ENCODE assay signal across 8 cellular contexts in the genomic region with DNA sequence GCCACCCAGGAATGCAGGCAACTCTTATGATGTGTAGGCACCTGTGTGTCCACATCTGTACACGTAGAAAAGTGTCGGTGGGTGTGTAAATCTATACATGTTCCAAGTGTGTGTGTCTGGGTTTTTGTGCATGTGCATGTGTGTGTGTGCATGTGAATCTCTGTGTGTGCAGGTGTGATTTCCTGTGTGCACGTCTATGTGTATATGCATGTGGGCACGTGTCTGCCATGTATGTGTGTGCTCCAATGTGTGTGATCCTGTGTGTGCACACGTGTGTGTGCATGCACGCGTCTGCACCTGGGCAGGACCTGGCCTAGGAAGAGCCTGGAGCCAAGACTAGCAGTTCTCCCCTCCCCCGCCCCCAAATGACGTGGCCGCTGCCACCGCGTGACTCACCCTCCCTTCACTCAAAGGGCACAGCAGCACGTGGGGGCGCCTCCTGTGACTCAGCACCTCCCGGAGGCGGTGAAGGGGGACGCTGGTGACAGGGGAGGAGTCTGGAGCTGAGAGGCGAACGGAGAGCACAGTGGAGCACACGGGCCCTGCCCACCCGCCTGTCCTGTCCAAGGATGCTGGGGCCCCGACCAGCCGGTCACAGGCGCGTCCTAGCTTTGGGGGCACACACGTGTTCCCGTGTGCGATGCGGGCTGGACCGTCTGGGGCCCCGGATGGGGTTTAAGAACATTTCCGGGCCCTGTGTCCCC. TPM values are rescaled to one million over a fixed set of nuclear protein-coding genes. Genes with fewer than 3 reads are reported as not detected.
DNase-seq lines count a peak whose midpoint lies in the region; ATAC-seq and TF ChIP-seq lines count a peak whose summit lies in the region.

No MANE protein-coding gene starts in this region.

- peak; percentile 88 for ATAC-seq in T-helper 17 cell
- ATAC-seq in right cardiac atrium: peak; percentile 86 to 93
- peak; percentile 83 to 87 (median 84) for ATAC-seq in psoas muscle

- H3F3A ChIP-seq in MM.1S (ENCODE audit: insufficient read depth, low read length): 0 out of 2 replicates have a peak, but pooled peaks cover 3% of the 10 kb centered on the region

- no peaks in the 10 kb centered on the region for H3K79me2 ChIP-seq in MM.1S (ENCODE audit: low read length)

- no peaks in the 10 kb centered on the region for H3K27me3 Mint-ChIP-seq in T-helper 17 cell

- peak overlapping the region; percentile 89 for H3K4me3 Mint-ChIP-seq in T-helper 17 cell

- H3K27me3 ChIP-seq in MM.1S (replicated peaks; ENCODE audit: insufficient read depth, low read length) (peaks cover 10% of the 10 kb centered on the region), right cardiac atrium (ENCODE audit: control insufficient read depth, insufficient read depth) (no peaks in the 10 kb centered on the region), psoas muscle (ENCODE audit: insufficient read depth in 3 of 3, low read length in 2 of 3) (no peaks in the 10 kb centered on the region)

- no peak for TF ChIP-seq CTCF in MM.1S (IDR thresholded peaks at IDR 0.05; ENCODE audit: low read length)
- TF ChIP-seq CTCF in psoas muscle (IDR thresholded peaks at IDR 0.05): no peak

- 9% methylated on average over 32 of the region's 32 CpGs for WGBS in right cardiac atrium
- WGBS in psoas muscle, 3 donors: 11 to 18% (median 12%) methylated on average over 30 to 32 of the region's 32 CpGs

- peaks cover 8% of the 10 kb centered on the region for H3K4me1 ChIP-seq in MM.1S (ENCODE audit: low read length)
- H3K4me1 ChIP-seq in right cardiac atrium (ENCODE audit: control insufficient read depth, insufficient read depth, low read length): peaks cover 14% of the 10 kb centered on the region
- H3K4me1 ChIP-seq in psoas muscle: peaks cover 42% of the 10 kb centered on the region

- peak overlapping the region; percentile 51 for H3K4me3 ChIP-seq in MM.1S (ENCODE audit: low read length)
- H3K4me3 ChIP-seq in right cardiac atrium (ENCODE audit: low read length): peak overlapping the region; percentile 38
- peak overlapping the region; percentile 61 for H3K4me3 ChIP-seq in psoas muscle

- H3K27ac ChIP-seq in MM.1S (ENCODE audit: low read length) (peak overlapping the region; percentile 16; the same call in 1 of the 2 replicates), angular gyrus (ENCODE audit: low read depth, low read length) (peak overlapping the region; percentile 93), right cardiac atrium (ENCODE audit: low read length) (peak overlapping the region; percentile 71), psoas muscle (peak overlapping the region; percentile 97)

- H3K36me3 ChIP-seq in MM.1S (replicated peaks; ENCODE audit: insufficient read depth, low read length) (no peaks in the 10 kb centered on the region), psoas muscle (ENCODE audit: insufficient read depth in 1 of 2, low read depth in 1 of 2) (no peaks in the 10 kb centered on the region)

- H3K4me1 Mint-ChIP-seq in T-helper 17 cell: peaks cover 26% of the 10 kb centered on the region

- no peaks in the 10 kb centered on the region for H4K20me1 ChIP-seq in MM.1S (ENCODE audit: insufficient read depth, low read length)

- H3K9me2 ChIP-seq in MM.1S (replicated peaks; ENCODE audit: insufficient read depth, low read length): no peaks in the 10 kb centered on the region

- H3K27ac Mint-ChIP-seq in T-helper 17 cell: peak overlapping the region; percentile 93

- DNase-seq in GDM1 (lab: John Stamatoyannopoulos, UW) (peak; percentile 94), H4 (ENCODE audit: low spot score) (peak; percentile 99), MM.1S (peak; percentile 68), T-helper 17 cell (peak; percentile 81 to 93 (median 88)), right cardiac atrium (peak; percentile 96 to 98 (median 97)), psoas muscle (peak; percentile 97 to 98), ureter (ENCODE audit: low spot score) (peak; percentile 98)

- H3K9me3 ChIP-seq in MM.1S (replicated peaks; ENCODE audit: insufficient read depth, low read length): no peaks in the 10 kb centered on the region
- no peaks in the 10 kb centered on the region for H3K9me3 ChIP-seq in T-helper 17 cell (ENCODE audit: control insufficient read depth, low read length, poor library complexity, severe bottlenecking)
- H3K9me3 ChIP-seq in right cardiac atrium (ENCODE audit: control insufficient read depth, low read length): no peaks in the 10 kb centered on the region
- no peaks in the 10 kb centered on the region for H3K9me3 ChIP-seq in psoas muscle

- no peaks in the 10 kb centered on the region for H3K36me3 Mint-ChIP-seq in T-helper 17 cell (ENCODE audit: low read depth)

- intact Hi-C loops in right cardiac atrium (cut with DNase I): loop anchor here in 2 of 4 donors (5.0 kb wide), 1 partner anchor 38 kb away; no protein-coding TSS in a partner anchor
- intact Hi-C loops in psoas muscle (cut with DNase I): no loop called here

- peak overlapping the region; percentile 74 for H3K4me2 ChIP-seq in MM.1S (ENCODE audit: low read depth, low read length)

- H2AFZ ChIP-seq in MM.1S (ENCODE audit: low read length): peak overlapping the region; percentile 56

- peak overlapping the region; percentile 51; the same call in 1 of the 2 replicates for H3K9ac ChIP-seq in MM.1S (ENCODE audit: low read length)

RNA-seq across cellular contexts. Expression of gene PIM3, which starts 10.1 kb away (rescaled TPM):
- 18.6 and 30.3 TPM in 2 replicates for total RNA-seq in H4 (2014; rRNA removed; shearing (Covaris generic))
- 100 to 1,000 TPM; 227 to 241 TPM for total RNA-seq in T-helper 17 cell
- total RNA-seq in right cardiac atrium: 10 to 100 TPM; 39.9 to 55.8 (median 49.9) TPM
- 39.0 TPM for polyA plus RNA-seq in right cardiac atrium
- 100 to 1,000 TPM in 2 of 4 donors, 10 to 100 TPM in 2; 40.5 to 128 (median 84.5) TPM for total RNA-seq in psoas muscle
- 10 to 100 TPM; 66.4 to 84.5 (median 79.0) TPM for polyA plus RNA-seq in psoas muscle
- 75.0 TPM for total RNA-seq in ureter

RNA-seq across cellular contexts. Expression of gene IL17REL, which starts 41.9 kb away (rescaled TPM):
- total RNA-seq in H4 (2014; rRNA removed; shearing (Covaris generic)): not detected in 2 replicates
- total RNA-seq in T-helper 17 cell (not detected), right cardiac atrium (under 1 TPM in 1 of 4 donors, not detected in 3; 0.06 TPM), psoas muscle (not detected), ureter (not detected)
- polyA plus RNA-seq in right cardiac atrium (not detected), psoas muscle (not detected)

RNA-seq across cellular contexts. Expression of gene CRELD2, which starts 52.2 kb away (rescaled TPM):
- 95.9 and 113 TPM in 2 replicates for total RNA-seq in H4 (2014; rRNA removed; shearing (Covaris generic))
- total RNA-seq in T-helper 17 cell: 10 to 100 TPM; 28.1 to 36.7 TPM
- 10 to 100 TPM; 22.1 to 40.0 (median 26.8) TPM for total RNA-seq in right cardiac atrium
- polyA plus RNA-seq in right cardiac atrium: 21.8 TPM
- 10 to 100 TPM in 3 of 4 donors, 1 to 10 TPM in 1; 9.9 to 14.0 (median 11.5) TPM for total RNA-seq in psoas muscle
- 10 to 100 TPM in 2 of 3 donors, 1 to 10 TPM in 1; 8.8 to 14.1 (median 11.6) TPM for polyA plus RNA-seq in psoas muscle
- total RNA-seq in ureter: 42.8 TPM

RNA-seq across cellular contexts. Expression of gene ALG12, which starts 52.4 kb away (rescaled TPM):
- total RNA-seq in H4 (2014; rRNA removed; shearing (Covaris generic)): 13.9 and 22.3 TPM in 2 replicates
- total RNA-seq in T-helper 17 cell (10 to 100 TPM; 13.7 to 15.4 TPM), right cardiac atrium (10 to 100 TPM; 13.2 to 19.7 (median 17.4) TPM), psoas muscle (10 to 100 TPM in 2 of 4 donors, 1 to 10 TPM in 2; 6.5 to 10.8 (median 8.7) TPM), ureter (20.5 TPM)
- polyA plus RNA-seq in right cardiac atrium (13.0 TPM), psoas muscle (10 to 100 TPM in 1 of 3 donors, 1 to 10 TPM in 2; 8.0 to 11.0 (median 8.2) TPM)

Comparison
In these comparisons a context has a peak if more than half of its experiments do, and no peak if none do; other contexts are left out.
1. Peak in every context shown above with its lines: DNase-seq, ATAC-seq, H3K4me3 ChIP-seq and H3K27ac ChIP-seq.
2. H3K27ac ChIP-seq: peak in every context shown above with its lines; median percentile 97 in psoas muscle; 93 in angular gyrus; 71 in right cardiac atrium; 16 in MM.1S.